12 cellular contexts compared by ENCODE assay signal in the genomic region with DNA sequence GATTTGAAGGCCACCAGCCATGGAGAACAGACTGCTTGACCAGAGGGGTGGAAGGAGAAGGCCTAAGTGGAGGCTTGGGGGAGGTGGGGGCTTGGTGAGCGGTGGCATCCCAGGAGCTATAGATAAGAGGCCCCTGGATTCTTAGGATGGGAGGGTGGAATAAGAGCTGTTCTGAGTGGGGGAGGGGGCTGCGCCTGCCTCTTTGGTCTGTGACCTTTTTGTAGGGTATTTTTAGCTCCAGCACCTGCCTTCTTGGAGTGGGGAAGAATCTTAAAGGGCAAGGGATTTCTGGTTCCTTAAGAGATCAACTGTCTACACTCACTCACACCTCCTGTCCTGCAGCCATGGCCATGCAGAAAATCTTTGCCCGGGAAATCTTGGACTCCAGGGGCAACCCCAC. TPM values are rescaled to one million over a fixed set of nuclear protein-coding genes. Genes with fewer than 3 reads are reported as not detected.
DNase-seq lines count a peak whose midpoint lies in the region; ATAC-seq and TF ChIP-seq lines count a peak whose summit lies in the region.
"Had no signal": no experiment of that assay in that cellular context is flagged by ENCODE, and none has a peak within 500 bp of the region (broad histone marks: within the 10 kb centered on the region; RNA-seq: fewer than 3 reads in every experiment).

No MANE protein-coding gene starts in this region.

- no peak for ATAC-seq in stimulated activated naive CD8-positive, alpha-beta T cell treated with anti-CD3 and anti-CD28 coated beads, Interleukin-15, Interleukin-2, amounts not matched to agents 100 U/mL and 50 U/mL, for 24 hours
- ATAC-seq in right lobe of liver (no peak), HG02870 (IDR thresholded peaks at IDR 0.05; ENCODE audit: unreplicated experiment) (no peak)

- H3K36me3 Mint-ChIP-seq in stimulated activated naive CD8-positive, alpha-beta T cell treated with anti-CD3 and anti-CD28 coated beads, Interleukin-15, Interleukin-2, amounts not matched to agents 100 ng/mL and 50 ng/mL, for 24 hours (ENCODE audit: low read depth): peaks cover 12% of the 10 kb centered on the region
- peaks cover 21% of the 10 kb centered on the region for H3K36me3 Mint-ChIP-seq in activated CD4-positive, alpha-beta memory T cell treated with anti-CD3 and anti-CD28 coated beads, Interleukin-2, amount 10 ng/mL, durations not matched to agents 7 days and 5 days (ENCODE audit: low read depth)

- H3K27ac ChIP-seq in right lobe of liver: no peak overlapping the region

- intact Hi-C loops in right lobe of liver (cut with DNase I): no loop called here

- peaks cover 29% of the 10 kb centered on the region for H3K4me1 Mint-ChIP-seq in stimulated activated naive CD8-positive, alpha-beta T cell treated with anti-CD3 and anti-CD28 coated beads, Interleukin-15, Interleukin-2, amounts not matched to agents 100 ng/mL and 50 ng/mL, for 24 hours (ENCODE audit: low read depth)
- peaks cover 27% of the 10 kb centered on the region for H3K4me1 Mint-ChIP-seq in activated CD4-positive, alpha-beta memory T cell treated with anti-CD3 and anti-CD28 coated beads, Interleukin-2, amount 10 ng/mL, durations not matched to agents 7 days and 5 days

- no peak for TF ChIP-seq POLR2A in right lobe of liver (IDR thresholded peaks at IDR 0.05)

- peak overlapping the region; percentile 86 for H3K4me3 Mint-ChIP-seq in stimulated activated naive CD8-positive, alpha-beta T cell treated with anti-CD3 and anti-CD28 coated beads, Interleukin-15, Interleukin-2, amounts not matched to agents 100 ng/mL and 50 ng/mL, for 24 hours
- peak overlapping the region; percentile 96 for H3K4me3 Mint-ChIP-seq in activated CD4-positive, alpha-beta memory T cell treated with anti-CD3 and anti-CD28 coated beads, Interleukin-2, amount 10 ng/mL, durations not matched to agents 7 days and 5 days

- POLR2A ChIA-PET in activated CD4-positive, alpha-beta memory T cell treated with anti-CD3 and anti-CD28 coated beads, Interleukin-2, amount 10 ng/mL, durations not matched to agents 7 days and 5 days (lab: Charles Lee): interaction anchor here (0.9 to 20.7 kb wide), 4 partner anchors 10 to 69 kb away, joined by 3 to 711 read pairs (median 116); a partner anchor contains a TSS

- peaks cover 0 to 3% (median 0%) of the 10 kb centered on the region in 4 donors for H3K36me3 ChIP-seq in right lobe of liver

- no peaks in the 10 kb centered on the region for H3K9me3 Mint-ChIP-seq in stimulated activated naive CD8-positive, alpha-beta T cell treated with anti-CD3 and anti-CD28 coated beads, Interleukin-15, Interleukin-2, amounts not matched to agents 100 ng/mL and 50 ng/mL, for 24 hours
- no peaks in the 10 kb centered on the region for H3K9me3 Mint-ChIP-seq in activated CD4-positive, alpha-beta memory T cell treated with anti-CD3 and anti-CD28 coated beads, Interleukin-2, amount 10 ng/mL, durations not matched to agents 7 days and 5 days

- no peaks in the 10 kb centered on the region for H3K27me3 Mint-ChIP-seq in stimulated activated naive CD8-positive, alpha-beta T cell treated with anti-CD3 and anti-CD28 coated beads, Interleukin-15, Interleukin-2, amounts not matched to agents 100 ng/mL and 50 ng/mL, for 24 hours
- H3K27me3 Mint-ChIP-seq in activated CD4-positive, alpha-beta memory T cell treated with anti-CD3 and anti-CD28 coated beads, Interleukin-2, amount 10 ng/mL, durations not matched to agents 7 days and 5 days: no peaks in the 10 kb centered on the region

- H3K4me3 ChIP-seq in right lobe of liver: peak overlapping the region in 2 of 3 donors; percentile 91 to 100

- DNase-seq in stimulated activated naive CD8-positive, alpha-beta T cell treated with anti-CD3 and anti-CD28 coated beads, Interleukin-15, Interleukin-2, amounts not matched to agents 100 U/mL and 50 U/mL, for 24 hours: no peak
- no peak for DNase-seq in activated CD4-positive, alpha-beta memory T cell treated with anti-CD3 and anti-CD28 coated beads, Interleukin-2, amount 10 ng/mL, durations not matched to agents 7 days and 5 days
- DNase-seq in right lobe of liver (no peak), NCI-H1694 (lab: John Stamatoyannopoulos, UW) (no peak), NCI-H2196 (lab: John Stamatoyannopoulos, UW; ENCODE audit: unreplicated experiment) (no peak), NCI-H526 treated with DMSO at 0.1 percent for 48 hours (lab: John Stamatoyannopoulos, UW) (no peak)
- DNase-seq: activated CD8-positive, alpha-beta memory T cell treated with anti-CD3 and anti-CD28 coated beads for 24 hours; COR-L47; dorsolateral prefrontal cortex; small intestine had no signal

- peaks cover 0 to 15% (median 5%) of the 10 kb centered on the region in 4 donors for H3K4me1 ChIP-seq in right lobe of liver

- H3K27me3 ChIP-seq in right lobe of liver: no peaks in the 10 kb centered on the region

- CTCF ChIA-PET in activated CD4-positive, alpha-beta memory T cell treated with anti-CD3 and anti-CD28 coated beads, Interleukin-2, amount 10 ng/mL, durations not matched to agents 7 days and 5 days (lab: Charles Lee): interaction anchor here (0.5 to 1.6 kb wide), 3 partner anchors 16 to 42 kb away, joined by 3 to 6 read pairs (median 4); a partner anchor contains a TSS

- peak overlapping the region; percentile 96 for H3K27ac Mint-ChIP-seq in stimulated activated naive CD8-positive, alpha-beta T cell treated with anti-CD3 and anti-CD28 coated beads, Interleukin-15, Interleukin-2, amounts not matched to agents 100 ng/mL and 50 ng/mL, for 24 hours
- H3K27ac Mint-ChIP-seq in activated CD4-positive, alpha-beta memory T cell treated with anti-CD3 and anti-CD28 coated beads, Interleukin-2, amount 10 ng/mL, durations not matched to agents 7 days and 5 days: peak overlapping the region; percentile 92

- H3K9me3 ChIP-seq in right lobe of liver: no peaks in the 10 kb centered on the region

- TF ChIP-seq CTCF in right lobe of liver (IDR thresholded peaks at IDR 0.05): no peak

- 80% methylated on average over 1 of the region's 3 CpGs for WGBS in right lobe of liver (ENCODE audit: insufficient coverage, low coverage, low lambda C conversion rate, missing lambda C conversion rate)

RNA-seq across cellular contexts. Expression of a gene that starts 0.6 kb away (rescaled TPM):
- total RNA-seq in activated CD4-positive, alpha-beta memory T cell treated with anti-CD3 and anti-CD28 coated beads, Interleukin-2, amount 10 ng/mL, durations not matched to agents 7 days and 5 days: 10 to 100 TPM; 26.8 to 33.0 TPM
- 10 to 100 TPM; 54.7 to 69.8 (median 58.7) TPM for total RNA-seq in right lobe of liver

RNA-seq across cellular contexts. Expression of a gene that starts 3.2 kb away (rescaled TPM):
- 1,000 to 10,000 TPM; 2,149 to 2,220 TPM for total RNA-seq in activated CD4-positive, alpha-beta memory T cell treated with anti-CD3 and anti-CD28 coated beads, Interleukin-2, amount 10 ng/mL, durations not matched to agents 7 days and 5 days
- 1,000 to 10,000 TPM in 1 of 6 experiments, 100 to 1,000 TPM in 5; 221 to 1,037 (median 292) TPM for total RNA-seq in right lobe of liver

RNA-seq across cellular contexts. Expression of a gene that starts 11.4 kb away (rescaled TPM):
- 100 to 1,000 TPM; 249 to 261 TPM for total RNA-seq in activated CD4-positive, alpha-beta memory T cell treated with anti-CD3 and anti-CD28 coated beads, Interleukin-2, amount 10 ng/mL, durations not matched to agents 7 days and 5 days
- 10 to 100 TPM; 52.1 to 73.5 (median 57.5) TPM for total RNA-seq in right lobe of liver

RNA-seq across cellular contexts. Expression of a gene that starts 11.6 kb away (rescaled TPM):
- total RNA-seq in activated CD4-positive, alpha-beta memory T cell treated with anti-CD3 and anti-CD28 coated beads, Interleukin-2, amount 10 ng/mL, durations not matched to agents 7 days and 5 days: 10 to 100 TPM; 62.8 to 71.0 TPM
- 10 to 100 TPM; 32.6 to 64.2 (median 41.0) TPM for total RNA-seq in right lobe of liver

RNA-seq across cellular contexts. Expression of a gene that starts 16.1 kb away (rescaled TPM):
- total RNA-seq in activated CD4-positive, alpha-beta memory T cell treated with anti-CD3 and anti-CD28 coated beads, Interleukin-2, amount 10 ng/mL, durations not matched to agents 7 days and 5 days: 10 to 100 TPM; 53.0 to 58.2 TPM
- 10 to 100 TPM; 22.3 to 33.9 (median 26.4) TPM for total RNA-seq in right lobe of liver
